In genomic region chr9:4829956-4830355, GRCh38 we compare ENCODE assay signal across 22 cellular contexts. TPM values are rescaled to one million over a fixed set of nuclear protein-coding genes. Genes with fewer than 3 reads are reported as not detected.
DNase-seq lines count a peak whose midpoint lies in the region; ATAC-seq and TF ChIP-seq lines count a peak whose summit lies in the region.
"Had no signal": no experiment of that assay in that cellular context is flagged by ENCODE, and none has a peak within 500 bp of the region (broad histone marks: within the 10 kb centered on the region; RNA-seq: fewer than 3 reads in every experiment).

No MANE protein-coding gene starts in this region.

- TF ChIP-seq CTCF in AG04450 (IDR thresholded peaks at IDR 0.05; ENCODE audit: low read depth, low read length) (no peak), epithelial cell of esophagus (IDR thresholded peaks at IDR 0.05; ENCODE audit: insufficient read depth, low read depth, low read length, missing control alignments) (no peak), coronary artery (IDR thresholded peaks at IDR 0.05) (no peak)

- DNase-seq in AG04450 (ENCODE audit: low read depth, low spot score) = no peak
- peak; percentile 58 for DNase-seq in M059J (ENCODE audit: low read depth)
- peak; percentile 9 for DNase-seq in epithelial cell of esophagus (ENCODE audit: low read depth)
- DNase-seq in renal cortical epithelial cell (ENCODE audit: low read depth) = peak; percentile 44
- no peak for DNase-seq in activated CD8-positive, alpha-beta memory T cell treated with anti-CD3 and anti-CD28 coated beads for 24 hours
- DNase-seq in coronary artery (ENCODE audit: low spot score) = no peak
- DNase-seq: activated naive CD8-positive, alpha-beta T cell treated with anti-CD3 and anti-CD28 coated beads, Interleukin-2, amount 10 ng/mL, durations not matched to agents 7 days and 5 days; heart left ventricle; KBM-7; lower lobe of right lung; NCI-H1048; NCI-H2081; NCI-H510A; nucleus accumbens; stimulated activated naive B cell treated with anti-CD40 and anti-IgM and Interleukin-4, amounts not matched to agents 10 μg/mL and 1 μg/mL and 100 μg/mL, for 72 hours; transverse colon had no signal

- CTCF ChIA-PET in AG04450 (lab: Charles Lee) = interaction anchor here (1.1 to 1.4 kb wide), 2 partner anchors 33 to 158 kb away, joined by 3 to 6 read pairs; no protein-coding TSS in a partner anchor

- no peaks in the 10 kb centered on the region for H3K9me3 ChIP-seq in AG04450 (ENCODE audit: control insufficient read depth, insufficient read depth, low read length)
- H3K9me3 ChIP-seq: heart left ventricle, lower lobe of right lung, right atrium auricular region, transverse colon had no signal

- H3K4me3 ChIP-seq in AG04450 (ENCODE audit: low read depth, low read length) (no peak overlapping the region), epithelial cell of esophagus (ENCODE audit: low read length) (no peak overlapping the region), coronary artery (no peak overlapping the region)
- H3K4me3 ChIP-seq: cardiac muscle cell, heart left ventricle, lower lobe of right lung, right atrium auricular region, transverse colon had no signal

- POLR2A ChIA-PET in AG04450 (lab: Yijun Ruan, JAX) = interaction anchor here (1.1 kb wide), 1 partner anchor 155 kb away, joined by 3 read pairs; the partner anchor contains the start of gene JAK2

- H3K27ac ChIP-seq in AG04450 (ENCODE audit: low read depth, low read length) (peak overlapping the region; percentile 11), coronary artery (peak overlapping the region in 1 of 2 donors; percentile 3)
- H3K27ac ChIP-seq: cardiac muscle cell, heart left ventricle, lower lobe of right lung, right atrium auricular region, transverse colon had no signal

- H3K27me3 ChIP-seq in AG04450 (ENCODE audit: control insufficient read depth, insufficient read depth, low read length) = no peaks in the 10 kb centered on the region
- H3K27me3 ChIP-seq: cardiac muscle cell, heart left ventricle, right atrium auricular region, transverse colon had no signal

- ATAC-seq in GM19463 (IDR thresholded peaks at IDR 0.05; ENCODE audit: unreplicated experiment) (no peak), HG03175 (IDR thresholded peaks at IDR 0.05; ENCODE audit: unreplicated experiment) (no peak)
- ATAC-seq: activated T-helper 17 cell treated with anti-CD3 and anti-CD28 coated beads, Interleukin-2, amount 50 U/mL, for 72 hours; esophagus mucosa; heart left ventricle; lower lobe of right lung; stimulated activated naive B cell treated with anti-CD40 and anti-IgM and Interleukin-4, amounts not matched to agents 10 μg/mL and 1 μg/mL and 100 μg/mL, for 72 hours had no signal

RNA-seq across cellular contexts. Expression of gene RCL1, which starts 37.2 kb away (rescaled TPM):
- polyA plus RNA-seq in AG04450 (2011; rRNA removed) = 7.0 and 7.8 TPM in 2 replicates
- 9.1 and 14.7 TPM in 2 replicates for polyA minus RNA-seq in AG04450 (2011; rRNA and poly(A)+ RNA removed)
- 14.7 and 15.4 TPM in 2 replicates for total RNA-seq in M059J (2014; rRNA removed; shearing (Covaris generic))
- 12.9 and 18.5 TPM in 2 replicates for total RNA-seq in renal cortical epithelial cell

Comparison
In these comparisons a context has a peak if more than half of its experiments do, and no peak if none do; other contexts are left out.
1. DNase-seq: peak in M059J (single experiment), epithelial cell of esophagus (single experiment) and renal cortical epithelial cell (single experiment); none in AG04450 (single experiment), activated CD8-positive, alpha-beta memory T cell treated with anti-CD3 and anti-CD28 coated beads for 24 hours (single experiment) and coronary artery (single experiment).